11 cellular contexts compared by ENCODE assay signal in the genomic region with DNA sequence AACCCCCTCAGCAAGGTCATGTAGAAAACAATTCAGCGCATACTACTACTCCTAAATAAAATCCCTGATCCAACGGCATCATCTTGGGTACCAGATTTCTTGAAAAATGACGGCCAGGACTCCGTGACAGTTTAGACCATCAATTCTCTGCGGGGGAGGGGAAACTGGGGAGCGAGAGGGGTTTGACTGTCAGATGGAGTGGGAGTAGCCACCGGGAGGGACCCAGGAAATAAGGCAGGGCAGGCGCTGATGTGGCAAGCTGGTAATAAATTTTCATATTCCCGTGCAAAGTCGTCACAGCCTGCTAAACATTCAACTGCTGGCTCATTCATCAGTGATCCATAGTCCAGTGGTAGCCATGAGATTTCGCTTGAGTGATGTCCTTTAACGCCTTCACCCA. TPM values are rescaled to one million over a fixed set of nuclear protein-coding genes. Genes with fewer than 3 reads are reported as not detected.
DNase-seq lines count a peak whose midpoint lies in the region; ATAC-seq and TF ChIP-seq lines count a peak whose summit lies in the region.
"Had no signal": no experiment of that assay in that cellular context is flagged by ENCODE, and none has a peak within 500 bp of the region (broad histone marks: within the 10 kb centered on the region; RNA-seq: fewer than 3 reads in every experiment).

No MANE protein-coding gene starts in this region.

- no peaks in the 10 kb centered on the region for H3K9me3 ChIP-seq in HUES6 (ENCODE audit: control insufficient read depth, insufficient read depth, low read depth, low read length)
- no peaks in the 10 kb centered on the region for H3K9me3 ChIP-seq in body of pancreas
- no peaks in the 10 kb centered on the region for H3K9me3 ChIP-seq in iPS-20b (ENCODE audit: insufficient read depth, low read depth, low read length)

- no peak for TF ChIP-seq CTCF in body of pancreas (IDR thresholded peaks at IDR 0.05)

- 20 to 21% methylated on average over 11 to 12 of the region's 12 CpGs for WGBS in body of pancreas, 2 donors

- DNase-seq in body of pancreas = no peak
- DNase-seq in activated CD8-positive, alpha-beta memory T cell treated with anti-CD3 and anti-CD28 coated beads, Interleukin-2, amount 50 U/mL, for 48 hours = no peak
- DNase-seq: Kasumi-1; stimulated activated CD4-positive, alpha-beta T cell treated with anti-CD3 and anti-CD28 coated beads, Interleukin-12 subunit alpha, Interleukin-12 subunit beta, amount 100 ng/mL, for 4 hours; T-helper 2 cell had no signal

- intact Hi-C loops in body of pancreas (cut with DNase I) = no loop called here

- ATAC-seq in body of pancreas (peak; percentile 5), GM21619 (IDR thresholded peaks at IDR 0.05; ENCODE audit: unreplicated experiment) (no peak), GM18873 (IDR thresholded peaks at IDR 0.05; ENCODE audit: low FRiP score, unreplicated experiment) (no peak)

- H3K36me3 ChIP-seq in HUES6 (ENCODE audit: control insufficient read depth, insufficient read depth, low read length) (no peaks in the 10 kb centered on the region), body of pancreas (replicated peaks in 1 of 2; ENCODE audit: insufficient read depth in 1 of 2, low read depth in 2 of 2) (no peaks in the 10 kb centered on the region), iPS-20b (ENCODE audit: insufficient read depth, low read depth, low read length) (no peaks in the 10 kb centered on the region)

- H3K4me3 ChIP-seq in HUES6 (ENCODE audit: low read depth, low read length) (peak overlapping the region; percentile 62), body of pancreas (no peak overlapping the region), iPS-20b (ENCODE audit: low read length) (peak overlapping the region; percentile 75)

- peaks cover 45% of the 10 kb centered on the region for H3K27me3 ChIP-seq in HUES6 (ENCODE audit: control insufficient read depth, insufficient read depth, low read length)
- H3K27me3 ChIP-seq in body of pancreas = no peaks in the 10 kb centered on the region
- peaks cover 34% of the 10 kb centered on the region for H3K27me3 ChIP-seq in iPS-20b (ENCODE audit: insufficient read depth, low read length)

- H3K27ac ChIP-seq in HUES6 (ENCODE audit: low read depth, low read length) (no peak overlapping the region), body of pancreas (no peak overlapping the region), iPS-20b (ENCODE audit: low read length) (no peak overlapping the region), temporal lobe (ENCODE audit: low read depth, low read length) (peak overlapping the region; percentile 2)

- H3K4me1 ChIP-seq in HUES6 (ENCODE audit: control insufficient read depth, insufficient read depth, low read length) = 0 out of 2 replicates have a peak, but pooled peaks cover 4% of the 10 kb centered on the region
- H3K4me1 ChIP-seq in body of pancreas = peaks cover 10% of the 10 kb centered on the region
- no peaks in the 10 kb centered on the region for H3K4me1 ChIP-seq in iPS-20b (ENCODE audit: insufficient read depth, low read length)

- no peak for TF ChIP-seq POLR2A in body of pancreas (IDR thresholded peaks at IDR 0.05)

- no peak overlapping the region for H3K9ac ChIP-seq in HUES6 (ENCODE audit: low read length)
- H3K9ac ChIP-seq in iPS-20b (ENCODE audit: low read depth, low read length) = no peak overlapping the region

RNA-seq across cellular contexts. Expression of a gene that starts 0.4 kb away (rescaled TPM):
- total RNA-seq in body of pancreas (1 to 10 TPM in 1 of 2 donors, under 1 TPM in 1; 0.78 to 2.0 TPM), temporal lobe (6.4 TPM)
- total RNA-seq: mononuclear cell had no signal

Comparison
In these comparisons a context has a peak if more than half of its experiments do, and no peak if none do; other contexts are left out.
1. H3K4me3 ChIP-seq: peak in HUES6 (single experiment) and iPS-20b (single experiment); none in body of pancreas (0 of 2).